ENCODE assay signal across 8 cellular contexts in genomic region chr4:42865572-42866189, GRCh38. TPM values are rescaled to one million over a fixed set of nuclear protein-coding genes. Genes with fewer than 3 reads are reported as not detected.
DNase-seq lines count a peak whose midpoint lies in the region; ATAC-seq and TF ChIP-seq lines count a peak whose summit lies in the region.

No MANE protein-coding gene starts in this region.

- no peak overlapping the region for H3K4me3 Mint-ChIP-seq in GM23338
- H3K4me3 Mint-ChIP-seq in T-helper 2 cell treated with Interferon-gamma antibody and Interleukin-4, amounts not matched to agents 5 μg/mL and 100 μg/mL, for 36 hours, result no peak overlapping the region
- no peak overlapping the region for H3K4me3 Mint-ChIP-seq in stimulated activated effector memory CD8-positive, alpha-beta T cell treated with anti-CD3 and anti-CD28 coated beads, Interleukin-12 subunit alpha, Interleukin-12 subunit beta, amount 100 ng/mL, for 72 hours

- no peaks in the 10 kb centered on the region for H3K36me3 ChIP-seq in GM23338 (ENCODE audit: insufficient read depth)
- H3K36me3 ChIP-seq in lung (ENCODE audit: control insufficient read depth in 2 of 2, insufficient read depth in 2 of 2, low read length in 2 of 2), result no peaks in the 10 kb centered on the region

- WGBS in lung, 2 donors, result 23 to 29% methylated on average over 3 of the region's 3 CpGs

- H4K20me1 ChIP-seq in GM23338 (replicated peaks; ENCODE audit: insufficient read depth), result no peaks in the 10 kb centered on the region

- ATAC-seq in GM23338 (peak; percentile 70), lung (ENCODE audit: insufficient read depth, low FRiP score) (no peak)
- peak; percentile 49 for ATAC-seq in stimulated activated effector memory CD8-positive, alpha-beta T cell treated with anti-CD3 and anti-CD28 coated beads, Interleukin-12 subunit alpha, Interleukin-12 subunit beta, amount 100 ng/mL, for 72 hours

- H3K9me2 ChIP-seq in GM23338 (ENCODE audit: insufficient read depth), result no peaks in the 10 kb centered on the region

- no peaks in the 10 kb centered on the region for H3F3A ChIP-seq in GM23338 (replicated peaks; ENCODE audit: low read depth)

- H3K4me1 Mint-ChIP-seq in GM23338, result peaks cover 2% of the 10 kb centered on the region; the same call in 1 of the 3 replicates
- no peaks in the 10 kb centered on the region for H3K4me1 Mint-ChIP-seq in T-helper 2 cell treated with Interferon-gamma antibody and Interleukin-4, amounts not matched to agents 5 μg/mL and 100 μg/mL, for 36 hours (ENCODE audit: low read depth)
- H3K4me1 Mint-ChIP-seq in stimulated activated effector memory CD8-positive, alpha-beta T cell treated with anti-CD3 and anti-CD28 coated beads, Interleukin-12 subunit alpha, Interleukin-12 subunit beta, amount 100 ng/mL, for 72 hours, result no peaks in the 10 kb centered on the region

- H3K9me3 Mint-ChIP-seq in GM23338, result no peaks in the 10 kb centered on the region
- no peaks in the 10 kb centered on the region for H3K9me3 Mint-ChIP-seq in T-helper 2 cell treated with Interferon-gamma antibody and Interleukin-4, amounts not matched to agents 5 μg/mL and 100 μg/mL, for 36 hours
- no peaks in the 10 kb centered on the region for H3K9me3 Mint-ChIP-seq in stimulated activated effector memory CD8-positive, alpha-beta T cell treated with anti-CD3 and anti-CD28 coated beads, Interleukin-12 subunit alpha, Interleukin-12 subunit beta, amount 100 ng/mL, for 72 hours

- H2AFZ ChIP-seq in GM23338, result no peak overlapping the region

- DNase-seq in NCI-H2107 treated with DMSO at 0.1 percent for 48 hours (lab: John Stamatoyannopoulos, UW; ENCODE audit: unreplicated experiment) (peak; percentile 60), NCI-H2107 (lab: John Stamatoyannopoulos, UW) (no peak), GM23338 (ENCODE audit: low spot score) (peak; percentile 83), NCI-H1092 treated with DMSO at 0.1 percent for 48 hours (lab: John Stamatoyannopoulos, UW) (peak; percentile 70), cerebellum (ENCODE audit: low spot score) (peak; percentile 3), lung (ENCODE audit: low spot score) (peak; percentile 63)
- DNase-seq in T-helper 2 cell treated with Interferon-gamma antibody and Interleukin-4, amounts not matched to agents 5 μg/mL and 100 μg/mL, for 36 hours (ENCODE audit: low spot score), result peak; percentile 23
- peak; percentile 46 to 74 for DNase-seq in stimulated activated effector memory CD8-positive, alpha-beta T cell treated with anti-CD3 and anti-CD28 coated beads, Interleukin-12 subunit alpha, Interleukin-12 subunit beta, amount 100 ng/mL, for 72 hours (ENCODE audit: low spot score in 2 of 2)

- H3K27ac ChIP-seq in GM23338 (ENCODE audit: low read depth), result no peak overlapping the region
- no peak overlapping the region for H3K27ac ChIP-seq in lung (ENCODE audit: low read depth in 1 of 2, low read length in 1 of 2)

- H3K4me2 ChIP-seq in GM23338, result no peak overlapping the region

- H3K4me1 ChIP-seq in GM23338 (ENCODE audit: insufficient read depth) (no peaks in the 10 kb centered on the region), lung (ENCODE audit: control insufficient read depth in 2 of 2, insufficient read depth in 2 of 2, low read length in 2 of 2) (no peaks in the 10 kb centered on the region)

- peak; percentile 78 to 94 for TF ChIP-seq CTCF in GM23338 (conservative IDR thresholded peaks at IDR 0.05; ENCODE audit: low read depth in 2 of 2)
- TF ChIP-seq CTCF in lung (IDR thresholded peaks at IDR 0.05; ENCODE audit: control extremely low read depth, extremely low read depth), result peak; percentile 41

- H3K36me3 Mint-ChIP-seq in GM23338 (ENCODE audit: low read depth), result no peaks in the 10 kb centered on the region
- H3K36me3 Mint-ChIP-seq in T-helper 2 cell treated with Interferon-gamma antibody and Interleukin-4, amounts not matched to agents 5 μg/mL and 100 μg/mL, for 36 hours (ENCODE audit: low read depth), result no peaks in the 10 kb centered on the region
- no peaks in the 10 kb centered on the region for H3K36me3 Mint-ChIP-seq in stimulated activated effector memory CD8-positive, alpha-beta T cell treated with anti-CD3 and anti-CD28 coated beads, Interleukin-12 subunit alpha, Interleukin-12 subunit beta, amount 100 ng/mL, for 72 hours

- H3K27me3 Mint-ChIP-seq in GM23338 (ENCODE audit: insufficient read depth, low read depth, poor library complexity), result peaks cover 2% of the 10 kb centered on the region
- no peaks in the 10 kb centered on the region for H3K27me3 Mint-ChIP-seq in T-helper 2 cell treated with Interferon-gamma antibody and Interleukin-4, amounts not matched to agents 5 μg/mL and 100 μg/mL, for 36 hours (ENCODE audit: low read depth)

- H3K4me3 ChIP-seq in GM23338 (no peak overlapping the region), lung (no peak overlapping the region)

- no peak overlapping the region for H3K27ac Mint-ChIP-seq in GM23338
- H3K27ac Mint-ChIP-seq in T-helper 2 cell treated with Interferon-gamma antibody and Interleukin-4, amounts not matched to agents 5 μg/mL and 100 μg/mL, for 36 hours, result no peak overlapping the region
- H3K27ac Mint-ChIP-seq in stimulated activated effector memory CD8-positive, alpha-beta T cell treated with anti-CD3 and anti-CD28 coated beads, Interleukin-12 subunit alpha, Interleukin-12 subunit beta, amount 100 ng/mL, for 72 hours, result no peak overlapping the region

- H3K79me2 ChIP-seq in GM23338 (replicated peaks; ENCODE audit: insufficient read depth), result no peaks in the 10 kb centered on the region

- H3K27me3 ChIP-seq in GM23338 (ENCODE audit: insufficient read depth) (no peaks in the 10 kb centered on the region), lung (ENCODE audit: control insufficient read depth, insufficient read depth) (no peaks in the 10 kb centered on the region)

- no peaks in the 10 kb centered on the region for H3K9me3 ChIP-seq in lung (ENCODE audit: control insufficient read depth in 2 of 2, insufficient read depth in 1 of 2, low read length in 1 of 2)

TF ChIP-seq in GM23338, 12 proteins besides CTCF, POLR2A, EP300 and RAD21:
- no peak for TF ChIP-seq ZNF331 (CRISPR knock-in tag; IDR thresholded peaks at IDR 0.05; ENCODE audit: low read depth)
- TF ChIP-seq, protein P1, sequence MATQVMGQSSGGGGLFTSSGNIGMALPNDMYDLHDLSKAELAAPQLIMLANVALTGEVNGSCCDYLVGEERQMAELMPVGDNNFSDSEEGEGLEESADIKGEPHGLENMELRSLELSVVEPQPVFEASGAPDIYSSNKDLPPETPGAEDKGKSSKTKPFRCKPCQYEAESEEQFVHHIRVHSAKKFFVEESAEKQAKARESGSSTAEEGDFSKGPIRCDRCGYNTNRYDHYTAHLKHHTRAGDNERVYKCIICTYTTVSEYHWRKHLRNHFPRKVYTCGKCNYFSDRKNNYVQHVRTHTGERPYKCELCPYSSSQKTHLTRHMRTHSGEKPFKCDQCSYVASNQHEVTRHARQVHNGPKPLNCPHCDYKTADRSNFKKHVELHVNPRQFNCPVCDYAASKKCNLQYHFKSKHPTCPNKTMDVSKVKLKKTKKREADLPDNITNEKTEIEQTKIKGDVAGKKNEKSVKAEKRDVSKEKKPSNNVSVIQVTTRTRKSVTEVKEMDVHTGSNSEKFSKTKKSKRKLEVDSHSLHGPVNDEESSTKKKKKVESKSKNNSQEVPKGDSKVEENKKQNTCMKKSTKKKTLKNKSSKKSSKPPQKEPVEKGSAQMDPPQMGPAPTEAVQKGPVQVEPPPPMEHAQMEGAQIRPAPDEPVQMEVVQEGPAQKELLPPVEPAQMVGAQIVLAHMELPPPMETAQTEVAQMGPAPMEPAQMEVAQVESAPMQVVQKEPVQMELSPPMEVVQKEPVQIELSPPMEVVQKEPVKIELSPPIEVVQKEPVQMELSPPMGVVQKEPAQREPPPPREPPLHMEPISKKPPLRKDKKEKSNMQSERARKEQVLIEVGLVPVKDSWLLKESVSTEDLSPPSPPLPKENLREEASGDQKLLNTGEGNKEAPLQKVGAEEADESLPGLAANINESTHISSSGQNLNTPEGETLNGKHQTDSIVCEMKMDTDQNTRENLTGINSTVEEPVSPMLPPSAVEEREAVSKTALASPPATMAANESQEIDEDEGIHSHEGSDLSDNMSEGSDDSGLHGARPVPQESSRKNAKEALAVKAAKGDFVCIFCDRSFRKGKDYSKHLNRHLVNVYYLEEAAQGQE (IDR thresholded peaks at IDR 0.05; ENCODE audit: unreplicated experiment), result no peak
- TF ChIP-seq STAT1 (IDR thresholded peaks at IDR 0.05; ENCODE audit: unreplicated experiment), result no peak
- TF ChIP-seq JUNB (IDR thresholded peaks at IDR 0.05; ENCODE audit: unreplicated experiment), result no peak
- no peak for TF ChIP-seq POLR2AphosphoS5 (IDR thresholded peaks at IDR 0.05; ENCODE audit: low read depth)

RNA-seq across cellular contexts. Expression of gene GRXCR1, which starts 26.8 kb away (rescaled TPM):
- total RNA-seq in GM23338 (2014; rRNA removed; shearing (Covaris generic)), result not detected in 2 replicates
- polyA plus RNA-seq in GM23338 (2016; fragmentation: Nextera tagmentation; extraction: Ambion mirVana) (not detected in 2 replicates), lung (not detected)
- total RNA-seq in cerebellum (not detected), lung (not detected)
